Comparison of ENCODE assay signal across 7 cellular contexts in genomic region chr9:79489241-79490000, GRCh38.
DNase-seq lines count a peak whose midpoint lies in the region; ATAC-seq and TF ChIP-seq lines count a peak whose summit lies in the region.

No MANE protein-coding gene starts in this region.

- H3K36me3 ChIP-seq in IMR-90 (ENCODE audit: control insufficient read depth, insufficient read depth, low read length) (no peaks in the 10 kb centered on the region), suprapubic skin (no peaks in the 10 kb centered on the region)

- no peak overlapping the region for H3K18ac ChIP-seq in IMR-90 (ENCODE audit: low read depth, low read length)

- no peak overlapping the region for H4K5ac ChIP-seq in IMR-90 (ENCODE audit: low read depth, low read length)

- peak overlapping the region in 1 of 2 experiments; percentile 4; a peak in 2 of 4 replicates for H4K8ac ChIP-seq in IMR-90 (ENCODE audit: low read depth in 2 of 2, low read length in 2 of 2)

- no peak for TF ChIP-seq RAD21 in IMR-90 (IDR thresholded peaks at IDR 0.05; ENCODE audit: low read length)

- H2AK9ac ChIP-seq in IMR-90 (replicated peaks; ENCODE audit: low read depth, low read length, poor library complexity): peak overlapping the region; percentile 20

- no peak overlapping the region for H3K14ac ChIP-seq in IMR-90 (replicated peaks; ENCODE audit: low read depth, low read length)

- H3K9me1 ChIP-seq in IMR-90 (ENCODE audit: insufficient read depth, low read length): no peaks in the 10 kb centered on the region; the same call in 1 of the 2 replicates

- H3K4me2 ChIP-seq in IMR-90 (ENCODE audit: low read depth, low read length): peak overlapping the region; percentile 59

- no peaks in the 10 kb centered on the region for H3K27me3 Mint-ChIP-seq in glutamatergic neuron (ENCODE audit: unreplicated experiment)

- H2BK5ac ChIP-seq in IMR-90 (ENCODE audit: low read depth, low read length, poor library complexity, severe bottlenecking): peak overlapping the region; percentile 27

- no peak overlapping the region for H3K4me3 ChIP-seq in IMR-90 (ENCODE audit: insufficient read depth, low read depth, low read length)
- H3K4me3 ChIP-seq in suprapubic skin: no peak overlapping the region

- TF ChIP-seq CTCF in IMR-90 (conservative IDR thresholded peaks at IDR 0.05; ENCODE audit: low read depth, low read length): no peak
- TF ChIP-seq CTCF in suprapubic skin (IDR thresholded peaks at IDR 0.05): no peak
- TF ChIP-seq CTCF in glutamatergic neuron (IDR thresholded peaks at IDR 0.05; ENCODE audit: partially characterized antibody, unreplicated experiment): no peak

- H3K4me1 Mint-ChIP-seq in glutamatergic neuron (ENCODE audit: low read depth, unreplicated experiment): no peaks in the 10 kb centered on the region

- H3K27ac Mint-ChIP-seq in glutamatergic neuron (ENCODE audit: unreplicated experiment): no peak overlapping the region

- peaks cover 5% of the 10 kb centered on the region for H3K36me3 Mint-ChIP-seq in glutamatergic neuron (ENCODE audit: unreplicated experiment)

- H3K9me3 ChIP-seq in IMR-90 (ENCODE audit: control insufficient read depth, insufficient read depth, low read length) (peaks cover 4% of the 10 kb centered on the region; the same call in 1 of the 2 replicates), suprapubic skin (no peaks in the 10 kb centered on the region)

- H3K4me1 ChIP-seq in IMR-90 (ENCODE audit: control insufficient read depth, insufficient read depth, low read length): no peaks in the 10 kb centered on the region; the same call in 1 of the 2 replicates
- peaks cover 19% of the 10 kb centered on the region for H3K4me1 ChIP-seq in suprapubic skin

- H2BK120ac ChIP-seq in IMR-90 (ENCODE audit: low read depth, low read length): peak overlapping the region; percentile 5; the same call in 1 of the 2 replicates

- no peaks in the 10 kb centered on the region for H4K20me1 ChIP-seq in IMR-90 (ENCODE audit: insufficient read depth, low read length)

- no TSS peak for BruUV-seq in IMR-90 (replicated peaks; lab: Mats Ljungman, UMichigan)

- DNase-seq in IMR-90 (peak; percentile 62), amygdala (lab: John Stamatoyannopoulos, UW) (peak in 52 of 56 donors; percentile 0 to 80 (median 50)), inferior parietal cortex (ENCODE audit: extremely low spot score) (peak; percentile 61), suprapubic skin (ENCODE audit: low spot score in 2 of 2) (no peak), NCI-H1417 treated with DMSO at 0.1 percent for 48 hours (lab: John Stamatoyannopoulos, UW) (no peak), glutamatergic neuron (no peak)
- no peak for DNase-seq in activated T-cell treated with anti-CD3 and anti-CD28 coated beads, Interleukin-2, amount 50 U/mL, for 1 hour

- peak overlapping the region; percentile 77 for H2AFZ ChIP-seq in IMR-90 (replicated peaks; ENCODE audit: low read length, poor library complexity)

- ATAC-seq in IMR-90 (ENCODE audit: low read depth): peak; percentile 85

- TF ChIP-seq EP300 in suprapubic skin (IDR thresholded peaks at IDR 0.05): no peak

- no peaks in the 10 kb centered on the region for H3K27me3 ChIP-seq in IMR-90 (ENCODE audit: control insufficient read depth, insufficient read depth, low read length)
- no peaks in the 10 kb centered on the region for H3K27me3 ChIP-seq in suprapubic skin

- WGBS in IMR-90 (ENCODE audit: extremely low coverage in 2 of 2, insufficient read length in 1 of 2), 2 experiments: 50% methylated on average over 1 of the region's 7 CpGs; no CpG with 5 or more reads in 1 of the 2 experiments
- WGBS in suprapubic skin: 43% methylated on average over 7 of the region's 7 CpGs

- no peak overlapping the region for H2BK15ac ChIP-seq in IMR-90 (ENCODE audit: low read depth, low read length)

- peaks cover 2% of the 10 kb centered on the region for H3K9me3 Mint-ChIP-seq in glutamatergic neuron (ENCODE audit: unreplicated experiment)

- no peak overlapping the region for H3K4me3 Mint-ChIP-seq in glutamatergic neuron (ENCODE audit: unreplicated experiment)

- TF ChIP-seq POLR2A in IMR-90 (IDR thresholded peaks at IDR 0.05; ENCODE audit: low read depth, low read length) (no peak), suprapubic skin (IDR thresholded peaks at IDR 0.05) (no peak)

- in situ Hi-C loops in IMR-90 (cut with MboI; ENCODE audit: low sequenced_read_pairs): no loop called here

- H4K91ac ChIP-seq in IMR-90 (ENCODE audit: insufficient read depth, low read depth, low read length): no peak overlapping the region

- peak overlapping the region; percentile 7; the same call in 1 of the 2 replicates for H3K27ac ChIP-seq in IMR-90 (ENCODE audit: insufficient read depth, low read length)
- H3K27ac ChIP-seq in suprapubic skin: peak overlapping the region; percentile 48

- H3K23ac ChIP-seq in IMR-90 (ENCODE audit: low read depth, low read length): no peak overlapping the region

- H2BK20ac ChIP-seq in IMR-90 (ENCODE audit: low read depth, low read length): peak overlapping the region; percentile 15; the same call in 1 of the 2 replicates

- peak overlapping the region; percentile 29 for H3K4ac ChIP-seq in IMR-90 (ENCODE audit: low read depth, low read length)

- no peak overlapping the region for H3K56ac ChIP-seq in IMR-90 (ENCODE audit: extremely low read depth, insufficient read depth, low read length)

- CTCF ChIA-PET in IMR-90 (lab: Yijun Ruan, JAX): no interaction called here

- no peaks in the 10 kb centered on the region for H3K79me1 ChIP-seq in IMR-90 (ENCODE audit: low read depth in 1 of 2, low read length in 2 of 2)

- intact Hi-C loops in IMR-90 (cut with micrococcal nuclease): no loop called here

- no peak overlapping the region for H2AK5ac ChIP-seq in IMR-90 (ENCODE audit: low read depth, low read length)

- dilution Hi-C loops in IMR-90 (cut with HindIII; ENCODE audit: low sequenced_read_pairs, unreplicated experiment): no loop called here

- POLR2A ChIA-PET in IMR-90 (lab: Charles Lee; ENCODE audit: unreplicated experiment): no interaction called here

- H3K9ac ChIP-seq in IMR-90 (ENCODE audit: low read depth, low read length): no peak overlapping the region

TF ChIP-seq in IMR-90, 13 proteins besides CTCF, POLR2A, EP300 and RAD21:
- peak; percentile 72 for TF ChIP-seq MAZ (IDR thresholded peaks at IDR 0.05; ENCODE audit: borderline replicate concordance, low read depth, low read length)
- TF ChIP-seq, protein P1, sequence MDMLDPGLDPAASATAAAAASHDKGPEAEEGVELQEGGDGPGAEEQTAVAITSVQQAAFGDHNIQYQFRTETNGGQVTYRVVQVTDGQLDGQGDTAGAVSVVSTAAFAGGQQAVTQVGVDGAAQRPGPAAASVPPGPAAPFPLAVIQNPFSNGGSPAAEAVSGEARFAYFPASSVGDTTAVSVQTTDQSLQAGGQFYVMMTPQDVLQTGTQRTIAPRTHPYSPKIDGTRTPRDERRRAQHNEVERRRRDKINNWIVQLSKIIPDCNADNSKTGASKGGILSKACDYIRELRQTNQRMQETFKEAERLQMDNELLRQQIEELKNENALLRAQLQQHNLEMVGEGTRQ (IDR thresholded peaks at IDR 0.05; ENCODE audit: low read depth, low read length): peak; percentile 86
- TF ChIP-seq BHLHE40 (IDR thresholded peaks at IDR 0.05; ENCODE audit: low read depth, low read length): peak; percentile 76
- TF ChIP-seq CHD1 (IDR thresholded peaks at IDR 0.05; ENCODE audit: low read depth, low read length): no peak

Comparison
In these comparisons a context has a peak if more than half of its experiments do, and no peak if none do; other contexts are left out.
1. DNase-seq: peak in IMR-90 (single experiment), amygdala (52 of 56) and inferior parietal cortex (single experiment); none in suprapubic skin (0 of 2), NCI-H1417 treated with DMSO at 0.1 percent for 48 hours (single experiment), glutamatergic neuron (single experiment) and activated T-cell treated with anti-CD3 and anti-CD28 coated beads, Interleukin-2, amount 50 U/mL, for 1 hour (single experiment).